In the genomic region with DNA sequence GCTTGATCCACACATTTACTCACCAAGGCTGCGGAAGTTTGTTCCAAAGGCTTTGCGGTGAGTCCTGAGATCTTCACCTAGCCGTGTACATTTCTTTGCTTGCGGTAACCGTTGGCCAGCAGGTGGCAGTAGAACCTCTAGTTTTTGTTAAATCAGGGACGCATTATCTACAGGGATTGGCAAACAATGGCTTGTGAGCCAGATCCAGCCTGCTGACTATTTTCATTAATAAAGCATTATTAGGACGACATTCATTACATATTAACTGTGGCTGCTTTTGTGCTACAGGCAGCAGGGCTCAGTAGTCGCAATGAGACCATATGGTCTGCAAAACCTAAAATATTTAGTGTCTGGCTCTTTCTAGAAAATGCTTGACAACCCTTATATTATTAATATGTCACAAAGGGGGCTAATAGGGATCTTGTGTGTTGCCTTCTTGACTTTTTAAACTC, we compare ENCODE assay signal across 8 cellular contexts.
DNase-seq lines count a peak whose midpoint lies in the region; ATAC-seq and TF ChIP-seq lines count a peak whose summit lies in the region.

No MANE protein-coding gene starts in this region.

- intact Hi-C loops in left ventricle myocardium inferior (cut with micrococcal nuclease): no loop called here

- no peaks in the 10 kb centered on the region for H3K27me3 ChIP-seq in left ventricle myocardium inferior (ENCODE audit: low read depth)

- peak; percentile 61 for DNase-seq in COLO668 (lab: John Stamatoyannopoulos, UW; ENCODE audit: unreplicated experiment)
- DNase-seq in NCI-H1092 treated with DMSO at 0.1 percent for 48 hours (lab: John Stamatoyannopoulos, UW): peak; percentile 70
- DNase-seq in activated naive CD8-positive, alpha-beta T cell treated with anti-CD3 and anti-CD28 coated beads, Interleukin-2, amount 50 U/mL, for 24 hours: peak; percentile 72
- DNase-seq in left ventricle myocardium inferior: peak; percentile 75
- peak; percentile 80 for DNase-seq in renal cortical epithelial cell (ENCODE audit: low read depth)

- no peaks in the 10 kb centered on the region for H3K4me1 Mint-ChIP-seq in activated naive CD8-positive, alpha-beta T cell treated with anti-CD3 and anti-CD28 coated beads, Interleukin-2, amount 50 U/mL, for 24 hours

- no peak overlapping the region for H3K27ac Mint-ChIP-seq in activated naive CD8-positive, alpha-beta T cell treated with anti-CD3 and anti-CD28 coated beads, Interleukin-2, amount 50 U/mL, for 24 hours

- H3K36me3 Mint-ChIP-seq in activated naive CD8-positive, alpha-beta T cell treated with anti-CD3 and anti-CD28 coated beads, Interleukin-2, amount 50 U/mL, for 24 hours (ENCODE audit: low read depth): no peaks in the 10 kb centered on the region

- H3K27ac ChIP-seq in left ventricle myocardium inferior (replicated peaks): no peak overlapping the region

- TF ChIP-seq CTCF in left ventricle myocardium inferior (IDR thresholded peaks at IDR 0.05; ENCODE audit: borderline replicate concordance): peak; percentile 86

- H3K9me3 Mint-ChIP-seq in activated naive CD8-positive, alpha-beta T cell treated with anti-CD3 and anti-CD28 coated beads, Interleukin-2, amount 50 U/mL, for 24 hours: no peaks in the 10 kb centered on the region

- peak; percentile 66 for ATAC-seq in GM21529 (IDR thresholded peaks at IDR 0.05; ENCODE audit: unreplicated experiment)
- ATAC-seq in SK-N-SH treated with all-trans-retinoic acid at 6 μM for 48 hours: peak; percentile 97
- ATAC-seq in activated naive CD8-positive, alpha-beta T cell treated with anti-CD3 and anti-CD28 coated beads, Interleukin-2, amount 50 U/mL, for 24 hours: no peak
- no peak for ATAC-seq in GM21360 (IDR thresholded peaks at IDR 0.05; ENCODE audit: unreplicated experiment)

- H3K4me3 Mint-ChIP-seq in activated naive CD8-positive, alpha-beta T cell treated with anti-CD3 and anti-CD28 coated beads, Interleukin-2, amount 50 U/mL, for 24 hours: no peak overlapping the region

- peaks cover 6% of the 10 kb centered on the region for H3K27me3 Mint-ChIP-seq in activated naive CD8-positive, alpha-beta T cell treated with anti-CD3 and anti-CD28 coated beads, Interleukin-2, amount 50 U/mL, for 24 hours

- H3K4me1 ChIP-seq in left ventricle myocardium inferior: peaks cover 5% of the 10 kb centered on the region

- H3K9me3 ChIP-seq in left ventricle myocardium inferior (replicated peaks): no peaks in the 10 kb centered on the region

- no peaks in the 10 kb centered on the region for H3K36me3 ChIP-seq in left ventricle myocardium inferior

- H3K4me3 ChIP-seq in left ventricle myocardium inferior: no peak overlapping the region

TF ChIP-seq in SK-N-SH treated with all-trans-retinoic acid at 6 μM for 48 hours, 23 proteins besides CTCF, POLR2A, EP300 and RAD21:
- no peak for TF ChIP-seq ZFP3 (CRISPR knock-in tag; IDR thresholded peaks at IDR 0.05)
- no peak for TF ChIP-seq ZNF8 (CRISPR knock-in tag; IDR thresholded peaks at IDR 0.05)
- no peak for TF ChIP-seq ARNTL (CRISPR knock-in tag; IDR thresholded peaks at IDR 0.05; ENCODE audit: borderline replicate concordance, low read depth)

Comparison
In these comparisons a context has a peak if more than half of its experiments do, and no peak if none do; other contexts are left out.
1. ATAC-seq: peak in GM21529 (single experiment) and SK-N-SH treated with all-trans-retinoic acid at 6 μM for 48 hours (single experiment); none in activated naive CD8-positive, alpha-beta T cell treated with anti-CD3 and anti-CD28 coated beads, Interleukin-2, amount 50 U/mL, for 24 hours (single experiment) and GM21360 (single experiment).
2. Peak in every context shown above with its lines, with median percentiles within 50 percentile points of each other: DNase-seq.